12 cellular contexts compared by ENCODE assay signal in the genomic region with DNA sequence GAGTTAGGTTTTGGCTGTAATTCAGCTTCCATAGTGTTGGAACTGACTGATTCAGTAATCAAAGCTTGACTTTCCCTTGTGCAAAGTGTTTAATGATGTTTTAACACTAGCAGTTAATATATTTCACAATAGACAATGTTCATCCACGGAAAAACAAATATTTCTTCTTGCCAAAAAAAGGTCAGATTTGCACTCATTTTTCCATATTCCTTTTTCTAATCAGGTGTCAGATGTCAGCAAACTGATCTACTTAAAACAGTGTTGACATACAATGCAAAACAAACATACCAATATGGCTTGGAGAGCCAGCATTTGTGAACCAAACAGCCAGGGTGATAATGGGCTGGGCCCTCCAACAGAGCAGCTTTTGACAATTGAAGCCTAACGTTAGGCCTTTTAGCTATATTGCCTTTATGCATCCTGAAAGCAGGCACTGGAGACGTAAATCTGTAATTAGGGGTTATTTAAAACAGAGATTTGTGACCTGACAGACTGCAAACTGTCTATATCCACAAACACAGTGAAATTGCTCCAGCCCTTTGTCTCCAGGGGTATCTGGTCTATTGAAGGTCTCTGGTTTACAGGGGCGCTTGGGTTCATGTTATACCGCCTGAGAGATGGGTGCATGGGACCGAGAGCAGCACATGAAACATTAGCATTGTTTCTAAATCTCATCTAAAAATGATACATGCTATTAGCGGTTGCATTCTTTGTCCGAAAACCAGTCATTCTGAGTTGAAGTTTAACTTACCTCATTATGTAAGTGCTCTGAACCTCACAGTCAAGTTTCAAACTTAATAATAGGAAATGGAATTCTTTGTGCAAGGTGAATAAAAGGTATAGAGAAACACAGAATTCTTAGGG. TPM values are rescaled to one million over a fixed set of nuclear protein-coding genes. Genes with fewer than 3 reads are reported as not detected.
DNase-seq lines count a peak whose midpoint lies in the region; ATAC-seq and TF ChIP-seq lines count a peak whose summit lies in the region.
"Had no signal": no experiment of that assay in that cellular context is flagged by ENCODE, and none has a peak within 500 bp of the region (broad histone marks: within the 10 kb centered on the region; RNA-seq: fewer than 3 reads in every experiment).

No MANE protein-coding gene starts in this region.

- intact Hi-C loops in CD8-positive, alpha-beta T cell (cut with DNase I, micrococcal nuclease) = no loop called here

- H3K4me3 ChIP-seq in CD8-positive, alpha-beta T cell (ENCODE audit: low read depth, low read length) = no peak overlapping the region
- H3K4me3 ChIP-seq: spleen had no signal

- H3K27ac Mint-ChIP-seq in nephron progenitor cell = peak overlapping the region; percentile 66
- no peak overlapping the region for H3K27ac Mint-ChIP-seq in CD8-positive, alpha-beta T cell
- H3K27ac Mint-ChIP-seq: activated T-helper 2 cell treated with anti-CD3 and anti-CD28 coated beads, Interferon-gamma antibody, Interleukin-2, Interleukin-4, amounts not matched to agents 10 μg/mL and 5 μg/mL and 100 μg/mL, durations not matched to agents 14 hours and 24 hours and 36 hours; T-helper 1 cell treated with Interleukin-12 subunit alpha and Interleukin-12 subunit beta and Interleukin-4 antibody, amounts not matched to agents 30 μg/mL and 1 μg/mL, for 36 hours had no signal

- no peaks in the 10 kb centered on the region for H3K36me3 ChIP-seq in CD8-positive, alpha-beta T cell (ENCODE audit: insufficient read depth, low read length)
- H3K36me3 ChIP-seq: spleen had no signal

- H3K4me3 Mint-ChIP-seq in nephron progenitor cell = no peak overlapping the region
- no peak overlapping the region for H3K4me3 Mint-ChIP-seq in CD8-positive, alpha-beta T cell
- H3K4me3 Mint-ChIP-seq: T-helper 1 cell treated with Interleukin-12 subunit alpha and Interleukin-12 subunit beta and Interleukin-4 antibody, amounts not matched to agents 30 μg/mL and 1 μg/mL, for 36 hours had no signal

- H3K9me3 ChIP-seq in CD8-positive, alpha-beta T cell (ENCODE audit: low read length) = no peaks in the 10 kb centered on the region

- DNase-seq in NCI-H1092 (lab: John Stamatoyannopoulos, UW) (peak; percentile 82), NCI-H345 (lab: John Stamatoyannopoulos, UW) (peak; percentile 89), nephron progenitor cell (no peak), foreskin melanocyte (no peak), ACHN (no peak)
- no peak for DNase-seq in CD8-positive, alpha-beta T cell
- DNase-seq: activated CD4-positive, alpha-beta T cell treated with anti-CD3 and anti-CD28 coated beads, Interleukin-2, amount 50 U/mL, for 1 hour; MV-4-11; spleen had no signal

- no peaks in the 10 kb centered on the region for H3K4me1 ChIP-seq in CD8-positive, alpha-beta T cell (ENCODE audit: insufficient read depth, low read length)
- H3K4me1 ChIP-seq: spleen had no signal

- no peak overlapping the region for H3K27ac ChIP-seq in CD8-positive, alpha-beta T cell (ENCODE audit: low read depth, low read length)
- H3K27ac ChIP-seq: spleen had no signal

- H3K9me3 Mint-ChIP-seq in nephron progenitor cell = peaks cover 37% of the 10 kb centered on the region
- H3K9me3 Mint-ChIP-seq in CD8-positive, alpha-beta T cell = peaks cover 8% of the 10 kb centered on the region

- CTCF ChIA-PET in CD8-positive, alpha-beta T cell (lab: Charles Lee) = no interaction called here

- POLR2A ChIA-PET in CD8-positive, alpha-beta T cell (lab: Charles Lee) = no interaction called here

- peak; percentile 76 for ATAC-seq in GM19463 (IDR thresholded peaks at IDR 0.05; ENCODE audit: unreplicated experiment)
- ATAC-seq in CD8-positive, alpha-beta T cell = no peak

- no peaks in the 10 kb centered on the region for H3K27me3 Mint-ChIP-seq in nephron progenitor cell (ENCODE audit: low read depth, poor library complexity)
- peaks cover 12% of the 10 kb centered on the region for H3K27me3 Mint-ChIP-seq in CD8-positive, alpha-beta T cell (ENCODE audit: low read depth)

- H3K4me1 Mint-ChIP-seq in nephron progenitor cell = peaks cover 29% of the 10 kb centered on the region
- H3K4me1 Mint-ChIP-seq in CD8-positive, alpha-beta T cell (ENCODE audit: low read depth) = no peaks in the 10 kb centered on the region

- H3K36me3 Mint-ChIP-seq in nephron progenitor cell (ENCODE audit: low read depth) = peaks cover 17% of the 10 kb centered on the region
- H3K36me3 Mint-ChIP-seq in CD8-positive, alpha-beta T cell = no peaks in the 10 kb centered on the region

- in situ Hi-C loops in ACHN (cut with HindIII; ENCODE audit: low pct_ligation_motif_present, low pct_unique_long_range_greater_than_20kb, low sequenced_read_pairs) = no loop called here

- no peaks in the 10 kb centered on the region for H3K27me3 ChIP-seq in CD8-positive, alpha-beta T cell (ENCODE audit: insufficient read depth, low read length)

- TF ChIP-seq CTCF in nephron progenitor cell (IDR thresholded peaks at IDR 0.05) = no peak
- TF ChIP-seq CTCF in CD8-positive, alpha-beta T cell (IDR thresholded peaks at IDR 0.05) = no peak

RNA-seq across cellular contexts. Expression of a gene that starts 7.1 kb away (rescaled TPM):
- total RNA-seq in CD8-positive, alpha-beta T cell = 1 to 10 TPM; 1.7 to 1.9 TPM

Comparison
In these comparisons a context has a peak if more than half of its experiments do, and no peak if none do; other contexts are left out.
1. DNase-seq: peak in NCI-H1092 (single experiment) and NCI-H345 (single experiment); none in nephron progenitor cell (single experiment), foreskin melanocyte (single experiment), ACHN (single experiment) and CD8-positive, alpha-beta T cell (0 of 7).